In the genomic region with DNA sequence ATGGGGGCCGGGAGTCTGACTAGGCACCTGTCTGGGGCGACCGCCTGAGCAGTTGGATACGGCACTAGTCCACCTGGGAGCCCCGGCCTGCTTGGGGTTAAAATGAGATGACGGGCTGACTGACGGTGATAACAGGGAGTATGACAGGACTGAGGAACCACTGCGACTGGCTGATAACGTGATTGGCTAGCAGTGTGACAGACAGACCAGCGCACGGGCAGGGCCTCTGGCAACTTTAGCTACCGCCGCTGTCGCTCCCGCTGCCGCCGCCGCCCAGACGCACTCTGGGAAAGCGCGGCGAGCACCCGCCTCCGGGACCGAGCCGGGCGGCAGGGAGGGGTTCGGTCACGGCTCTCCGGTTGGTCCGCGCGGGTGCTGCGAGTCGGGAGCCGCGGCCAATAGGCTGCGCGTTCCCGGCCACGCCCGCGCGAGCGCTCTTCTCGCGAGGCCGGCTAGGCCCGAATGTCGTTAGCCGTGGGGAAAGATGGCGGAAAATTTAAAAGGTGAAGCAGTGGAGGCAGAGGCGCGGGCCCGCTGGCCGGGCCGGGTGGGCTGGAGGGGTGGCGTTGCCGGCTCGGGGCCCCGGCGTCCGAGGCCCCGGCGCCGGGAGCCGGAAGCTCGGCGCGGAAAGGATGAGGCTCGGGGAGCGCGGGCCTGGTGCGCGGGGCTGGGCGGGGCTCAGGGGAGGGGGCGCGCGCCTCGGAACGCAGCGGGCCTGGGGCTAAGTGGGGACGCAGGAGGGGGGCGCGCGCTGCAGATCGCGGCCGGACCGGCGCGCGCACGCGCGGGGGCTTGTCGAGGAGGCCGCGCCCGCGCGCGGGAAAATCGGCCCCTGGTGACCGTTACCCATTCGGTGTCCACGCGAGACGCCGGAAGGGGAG, we compare ENCODE assay signal across 1 cellular context.
TF ChIP-seq lines count a peak whose summit lies in the region.

A gene with protein sequence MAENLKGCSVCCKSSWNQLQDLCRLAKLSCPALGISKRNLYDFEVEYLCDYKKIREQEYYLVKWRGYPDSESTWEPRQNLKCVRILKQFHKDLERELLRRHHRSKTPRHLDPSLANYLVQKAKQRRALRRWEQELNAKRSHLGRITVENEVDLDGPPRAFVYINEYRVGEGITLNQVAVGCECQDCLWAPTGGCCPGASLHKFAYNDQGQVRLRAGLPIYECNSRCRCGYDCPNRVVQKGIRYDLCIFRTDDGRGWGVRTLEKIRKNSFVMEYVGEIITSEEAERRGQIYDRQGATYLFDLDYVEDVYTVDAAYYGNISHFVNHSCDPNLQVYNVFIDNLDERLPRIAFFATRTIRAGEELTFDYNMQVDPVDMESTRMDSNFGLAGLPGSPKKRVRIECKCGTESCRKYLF (plus strand): TSS at position 434 of the 881 bp plus-strand sequence. CDS start 51 bp downstream, at position 485.

TF ChIP-seq in HepG2, 621 proteins besides CTCF, POLR2A, EP300 and RAD21 (continued from another document and continues in another):
- TF ChIP-seq, protein P1, sequence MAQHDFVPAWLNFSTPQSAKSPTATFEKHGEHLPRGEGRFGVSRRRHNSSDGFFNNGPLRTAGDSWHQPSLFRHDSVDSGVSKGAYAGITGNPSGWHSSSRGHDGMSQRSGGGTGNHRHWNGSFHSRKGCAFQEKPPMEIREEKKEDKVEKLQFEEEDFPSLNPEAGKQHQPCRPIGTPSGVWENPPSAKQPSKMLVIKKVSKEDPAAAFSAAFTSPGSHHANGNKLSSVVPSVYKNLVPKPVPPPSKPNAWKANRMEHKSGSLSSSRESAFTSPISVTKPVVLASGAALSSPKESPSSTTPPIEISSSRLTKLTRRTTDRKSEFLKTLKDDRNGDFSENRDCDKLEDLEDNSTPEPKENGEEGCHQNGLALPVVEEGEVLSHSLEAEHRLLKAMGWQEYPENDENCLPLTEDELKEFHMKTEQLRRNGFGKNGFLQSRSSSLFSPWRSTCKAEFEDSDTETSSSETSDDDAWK (CRISPR knock-in tag; IDR thresholded peaks at IDR 0.05), result no peak
- TF ChIP-seq POLR2AphosphoS5 (IDR thresholded peaks at IDR 0.05; ENCODE audit: low read depth, low read length) (peak; percentile 58), RBM22 (optimal IDR thresholded peaks at IDR 0.05; ENCODE audit: low read length) (no peak), ZNF143 (CRISPR knock-in tag; IDR thresholded peaks at IDR 0.05) (peak; percentile 81), ARNT2 (CRISPR knock-in tag; IDR thresholded peaks at IDR 0.05; ENCODE audit: low read depth) (peak; percentile 94), TEAD2 (CRISPR knock-in tag; IDR thresholded peaks at IDR 0.05) (no peak), NFYC (CRISPR knock-in tag; IDR thresholded peaks at IDR 0.05) (peak; percentile 80), PLRG1 (conservative IDR thresholded peaks at IDR 0.05) (no peak), ZNF720 (CRISPR knock-in tag; IDR thresholded peaks at IDR 0.05) (no peak), ZNF737 (CRISPR knock-in tag; IDR thresholded peaks at IDR 0.05; ENCODE audit: borderline replicate concordance) (no peak), ZNF713 (CRISPR knock-in tag; IDR thresholded peaks at IDR 0.05) (no peak), HNF4A (CRISPR knock-in tag; IDR thresholded peaks at IDR 0.05) (no peak), ZNF768 (CRISPR knock-in tag; IDR thresholded peaks at IDR 0.05) (no peak), ZNF878 (CRISPR knock-in tag; IDR thresholded peaks at IDR 0.05) (no peak), ZNF816 (CRISPR knock-in tag; IDR thresholded peaks at IDR 0.05; ENCODE audit: borderline replicate concordance) (no peak), SRSF4 (IDR thresholded peaks at IDR 0.05; ENCODE audit: low read depth, low read length, poor library complexity, severe bottlenecking) (no peak), CREB1 (IDR thresholded peaks at IDR 0.05) (peak; percentile 28; the same call in 1 of the 2 replicates), CREB1 (CRISPR knock-in tag; IDR thresholded peaks at IDR 0.05) (no peak), EEA1 (CRISPR knock-in tag; IDR thresholded peaks at IDR 0.05; ENCODE audit: borderline replicate concordance) (no peak), FOXC1 (CRISPR knock-in tag; IDR thresholded peaks at IDR 0.05; ENCODE audit: borderline replicate concordance) (no peak), RXRB (CRISPR knock-in tag; IDR thresholded peaks at IDR 0.05; ENCODE audit: borderline replicate concordance) (no peak), ZNF274 (CRISPR knock-in tag; IDR thresholded peaks at IDR 0.05) (no peak), ZNF367 (CRISPR knock-in tag; IDR thresholded peaks at IDR 0.05; ENCODE audit: borderline replicate concordance) (no peak), POLR2AphosphoS2 (IDR thresholded peaks at IDR 0.05; ENCODE audit: low read depth, low read length) (no peak), SNRNP70 (IDR thresholded peaks at IDR 0.05; ENCODE audit: low read depth, low read length) (no peak), PCBP1 (IDR thresholded peaks at IDR 0.05; ENCODE audit: borderline replicate concordance, low read depth, low read length) (no peak), ZNF619 (CRISPR knock-in tag; IDR thresholded peaks at IDR 0.05) (no peak), ZSCAN12 (CRISPR knock-in tag; IDR thresholded peaks at IDR 0.05) (no peak), KDM1A (CRISPR knock-in tag; IDR thresholded peaks at IDR 0.05) (no peak), SOX6 (IDR thresholded peaks at IDR 0.05) (no peak), SOX6 (CRISPR knock-in tag; IDR thresholded peaks at IDR 0.05) (no peak), PRMT3 (CRISPR knock-in tag; IDR thresholded peaks at IDR 0.05; ENCODE audit: borderline replicate concordance, low read depth) (no peak; the same call in 1 of the 2 replicates), PHF8 (CRISPR knock-in tag; IDR thresholded peaks at IDR 0.05) (peak; percentile 38; the same call in 1 of the 2 replicates), ZNF547 (CRISPR knock-in tag; IDR thresholded peaks at IDR 0.05) (no peak), NFE2L2 (IDR thresholded peaks at IDR 0.05; ENCODE audit: low read length) (no peak)
- TF ChIP-seq, protein P2, sequence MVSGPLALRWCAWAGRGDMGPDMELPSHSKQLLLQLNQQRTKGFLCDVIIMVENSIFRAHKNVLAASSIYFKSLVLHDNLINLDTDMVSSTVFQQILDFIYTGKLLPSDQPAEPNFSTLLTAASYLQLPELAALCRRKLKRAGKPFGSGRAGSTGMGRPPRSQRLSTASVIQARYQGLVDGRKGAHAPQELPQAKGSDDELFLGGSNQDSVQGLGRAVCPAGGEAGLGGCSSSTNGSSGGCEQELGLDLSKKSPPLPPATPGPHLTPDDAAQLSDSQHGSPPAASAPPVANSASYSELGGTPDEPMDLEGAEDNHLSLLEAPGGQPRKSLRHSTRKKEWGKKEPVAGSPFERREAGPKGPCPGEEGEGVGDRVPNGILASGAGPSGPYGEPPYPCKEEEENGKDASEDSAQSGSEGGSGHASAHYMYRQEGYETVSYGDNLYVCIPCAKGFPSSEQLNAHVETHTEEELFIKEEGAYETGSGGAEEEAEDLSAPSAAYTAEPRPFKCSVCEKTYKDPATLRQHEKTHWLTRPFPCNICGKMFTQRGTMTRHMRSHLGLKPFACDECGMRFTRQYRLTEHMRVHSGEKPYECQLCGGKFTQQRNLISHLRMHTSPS (CRISPR knock-in tag; IDR thresholded peaks at IDR 0.05; ENCODE audit: low read depth), result no peak
- TF ChIP-seq, protein P3, sequence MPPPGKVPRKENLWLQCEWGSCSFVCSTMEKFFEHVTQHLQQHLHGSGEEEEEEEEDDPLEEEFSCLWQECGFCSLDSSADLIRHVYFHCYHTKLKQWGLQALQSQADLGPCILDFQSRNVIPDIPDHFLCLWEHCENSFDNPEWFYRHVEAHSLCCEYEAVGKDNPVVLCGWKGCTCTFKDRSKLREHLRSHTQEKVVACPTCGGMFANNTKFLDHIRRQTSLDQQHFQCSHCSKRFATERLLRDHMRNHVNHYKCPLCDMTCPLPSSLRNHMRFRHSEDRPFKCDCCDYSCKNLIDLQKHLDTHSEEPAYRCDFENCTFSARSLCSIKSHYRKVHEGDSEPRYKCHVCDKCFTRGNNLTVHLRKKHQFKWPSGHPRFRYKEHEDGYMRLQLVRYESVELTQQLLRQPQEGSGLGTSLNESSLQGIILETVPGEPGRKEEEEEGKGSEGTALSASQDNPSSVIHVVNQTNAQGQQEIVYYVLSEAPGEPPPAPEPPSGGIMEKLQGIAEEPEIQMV (CRISPR knock-in tag; IDR thresholded peaks at IDR 0.05; ENCODE audit: low read depth), result no peak
- TF ChIP-seq, protein P4, sequence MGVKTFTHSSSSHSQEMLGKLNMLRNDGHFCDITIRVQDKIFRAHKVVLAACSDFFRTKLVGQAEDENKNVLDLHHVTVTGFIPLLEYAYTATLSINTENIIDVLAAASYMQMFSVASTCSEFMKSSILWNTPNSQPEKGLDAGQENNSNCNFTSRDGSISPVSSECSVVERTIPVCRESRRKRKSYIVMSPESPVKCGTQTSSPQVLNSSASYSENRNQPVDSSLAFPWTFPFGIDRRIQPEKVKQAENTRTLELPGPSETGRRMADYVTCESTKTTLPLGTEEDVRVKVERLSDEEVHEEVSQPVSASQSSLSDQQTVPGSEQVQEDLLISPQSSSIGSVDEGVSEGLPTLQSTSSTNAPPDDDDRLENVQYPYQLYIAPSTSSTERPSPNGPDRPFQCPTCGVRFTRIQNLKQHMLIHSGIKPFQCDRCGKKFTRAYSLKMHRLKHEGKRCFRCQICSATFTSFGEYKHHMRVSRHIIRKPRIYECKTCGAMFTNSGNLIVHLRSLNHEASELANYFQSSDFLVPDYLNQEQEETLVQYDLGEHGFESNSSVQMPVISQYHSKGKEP (CRISPR knock-in tag; IDR thresholded peaks at IDR 0.05), result no peak
- TF ChIP-seq, protein P5, sequence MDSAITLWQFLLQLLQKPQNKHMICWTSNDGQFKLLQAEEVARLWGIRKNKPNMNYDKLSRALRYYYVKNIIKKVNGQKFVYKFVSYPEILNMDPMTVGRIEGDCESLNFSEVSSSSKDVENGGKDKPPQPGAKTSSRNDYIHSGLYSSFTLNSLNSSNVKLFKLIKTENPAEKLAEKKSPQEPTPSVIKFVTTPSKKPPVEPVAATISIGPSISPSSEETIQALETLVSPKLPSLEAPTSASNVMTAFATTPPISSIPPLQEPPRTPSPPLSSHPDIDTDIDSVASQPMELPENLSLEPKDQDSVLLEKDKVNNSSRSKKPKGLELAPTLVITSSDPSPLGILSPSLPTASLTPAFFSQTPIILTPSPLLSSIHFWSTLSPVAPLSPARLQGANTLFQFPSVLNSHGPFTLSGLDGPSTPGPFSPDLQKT (CRISPR knock-in tag; IDR thresholded peaks at IDR 0.05; ENCODE audit: borderline replicate concordance), result no peak
- TF ChIP-seq, protein P6, sequence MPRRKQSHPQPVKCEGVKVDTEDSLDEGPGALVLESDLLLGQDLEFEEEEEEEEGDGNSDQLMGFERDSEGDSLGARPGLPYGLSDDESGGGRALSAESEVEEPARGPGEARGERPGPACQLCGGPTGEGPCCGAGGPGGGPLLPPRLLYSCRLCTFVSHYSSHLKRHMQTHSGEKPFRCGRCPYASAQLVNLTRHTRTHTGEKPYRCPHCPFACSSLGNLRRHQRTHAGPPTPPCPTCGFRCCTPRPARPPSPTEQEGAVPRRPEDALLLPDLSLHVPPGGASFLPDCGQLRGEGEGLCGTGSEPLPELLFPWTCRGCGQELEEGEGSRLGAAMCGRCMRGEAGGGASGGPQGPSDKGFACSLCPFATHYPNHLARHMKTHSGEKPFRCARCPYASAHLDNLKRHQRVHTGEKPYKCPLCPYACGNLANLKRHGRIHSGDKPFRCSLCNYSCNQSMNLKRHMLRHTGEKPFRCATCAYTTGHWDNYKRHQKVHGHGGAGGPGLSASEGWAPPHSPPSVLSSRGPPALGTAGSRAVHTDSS (CRISPR knock-in tag; conservative IDR thresholded peaks at IDR 0.05), result no peak
- TF ChIP-seq, protein P7, sequence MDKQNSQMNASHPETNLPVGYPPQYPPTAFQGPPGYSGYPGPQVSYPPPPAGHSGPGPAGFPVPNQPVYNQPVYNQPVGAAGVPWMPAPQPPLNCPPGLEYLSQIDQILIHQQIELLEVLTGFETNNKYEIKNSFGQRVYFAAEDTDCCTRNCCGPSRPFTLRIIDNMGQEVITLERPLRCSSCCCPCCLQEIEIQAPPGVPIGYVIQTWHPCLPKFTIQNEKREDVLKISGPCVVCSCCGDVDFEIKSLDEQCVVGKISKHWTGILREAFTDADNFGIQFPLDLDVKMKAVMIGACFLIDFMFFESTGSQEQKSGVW (CRISPR knock-in tag; IDR thresholded peaks at IDR 0.05; ENCODE audit: borderline replicate concordance), result no peak
- TF ChIP-seq, protein P8, sequence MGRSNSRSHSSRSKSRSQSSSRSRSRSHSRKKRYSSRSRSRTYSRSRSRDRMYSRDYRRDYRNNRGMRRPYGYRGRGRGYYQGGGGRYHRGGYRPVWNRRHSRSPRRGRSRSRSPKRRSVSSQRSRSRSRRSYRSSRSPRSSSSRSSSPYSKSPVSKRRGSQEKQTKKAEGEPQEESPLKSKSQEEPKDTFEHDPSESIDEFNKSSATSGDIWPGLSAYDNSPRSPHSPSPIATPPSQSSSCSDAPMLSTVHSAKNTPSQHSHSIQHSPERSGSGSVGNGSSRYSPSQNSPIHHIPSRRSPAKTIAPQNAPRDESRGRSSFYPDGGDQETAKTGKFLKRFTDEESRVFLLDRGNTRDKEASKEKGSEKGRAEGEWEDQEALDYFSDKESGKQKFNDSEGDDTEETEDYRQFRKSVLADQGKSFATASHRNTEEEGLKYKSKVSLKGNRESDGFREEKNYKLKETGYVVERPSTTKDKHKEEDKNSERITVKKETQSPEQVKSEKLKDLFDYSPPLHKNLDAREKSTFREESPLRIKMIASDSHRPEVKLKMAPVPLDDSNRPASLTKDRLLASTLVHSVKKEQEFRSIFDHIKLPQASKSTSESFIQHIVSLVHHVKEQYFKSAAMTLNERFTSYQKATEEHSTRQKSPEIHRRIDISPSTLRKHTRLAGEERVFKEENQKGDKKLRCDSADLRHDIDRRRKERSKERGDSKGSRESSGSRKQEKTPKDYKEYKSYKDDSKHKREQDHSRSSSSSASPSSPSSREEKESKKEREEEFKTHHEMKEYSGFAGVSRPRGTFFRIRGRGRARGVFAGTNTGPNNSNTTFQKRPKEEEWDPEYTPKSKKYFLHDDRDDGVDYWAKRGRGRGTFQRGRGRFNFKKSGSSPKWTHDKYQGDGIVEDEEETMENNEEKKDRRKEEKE (IDR thresholded peaks at IDR 0.05), result no peak
- TF ChIP-seq, protein P9, sequence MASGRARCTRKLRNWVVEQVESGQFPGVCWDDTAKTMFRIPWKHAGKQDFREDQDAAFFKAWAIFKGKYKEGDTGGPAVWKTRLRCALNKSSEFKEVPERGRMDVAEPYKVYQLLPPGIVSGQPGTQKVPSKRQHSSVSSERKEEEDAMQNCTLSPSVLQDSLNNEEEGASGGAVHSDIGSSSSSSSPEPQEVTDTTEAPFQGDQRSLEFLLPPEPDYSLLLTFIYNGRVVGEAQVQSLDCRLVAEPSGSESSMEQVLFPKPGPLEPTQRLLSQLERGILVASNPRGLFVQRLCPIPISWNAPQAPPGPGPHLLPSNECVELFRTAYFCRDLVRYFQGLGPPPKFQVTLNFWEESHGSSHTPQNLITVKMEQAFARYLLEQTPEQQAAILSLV (CRISPR knock-in tag; IDR thresholded peaks at IDR 0.05; ENCODE audit: borderline replicate concordance), result 0 out of 2 replicates have a peak, but pooled peaks have one; percentile 26
- TF ChIP-seq, protein P10, sequence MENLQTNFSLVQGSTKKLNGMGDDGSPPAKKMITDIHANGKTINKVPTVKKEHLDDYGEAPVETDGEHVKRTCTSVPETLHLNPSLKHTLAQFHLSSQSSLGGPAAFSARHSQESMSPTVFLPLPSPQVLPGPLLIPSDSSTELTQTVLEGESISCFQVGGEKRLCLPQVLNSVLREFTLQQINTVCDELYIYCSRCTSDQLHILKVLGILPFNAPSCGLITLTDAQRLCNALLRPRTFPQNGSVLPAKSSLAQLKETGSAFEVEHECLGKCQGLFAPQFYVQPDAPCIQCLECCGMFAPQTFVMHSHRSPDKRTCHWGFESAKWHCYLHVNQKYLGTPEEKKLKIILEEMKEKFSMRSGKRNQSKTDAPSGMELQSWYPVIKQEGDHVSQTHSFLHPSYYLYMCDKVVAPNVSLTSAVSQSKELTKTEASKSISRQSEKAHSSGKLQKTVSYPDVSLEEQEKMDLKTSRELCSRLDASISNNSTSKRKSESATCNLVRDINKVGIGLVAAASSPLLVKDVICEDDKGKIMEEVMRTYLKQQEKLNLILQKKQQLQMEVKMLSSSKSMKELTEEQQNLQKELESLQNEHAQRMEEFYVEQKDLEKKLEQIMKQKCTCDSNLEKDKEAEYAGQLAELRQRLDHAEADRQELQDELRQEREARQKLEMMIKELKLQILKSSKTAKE (CRISPR knock-in tag; IDR thresholded peaks at IDR 0.05; ENCODE audit: borderline replicate concordance), result no peak
